Comparison of ENCODE assay signal across 10 cellular contexts in the genomic region with DNA sequence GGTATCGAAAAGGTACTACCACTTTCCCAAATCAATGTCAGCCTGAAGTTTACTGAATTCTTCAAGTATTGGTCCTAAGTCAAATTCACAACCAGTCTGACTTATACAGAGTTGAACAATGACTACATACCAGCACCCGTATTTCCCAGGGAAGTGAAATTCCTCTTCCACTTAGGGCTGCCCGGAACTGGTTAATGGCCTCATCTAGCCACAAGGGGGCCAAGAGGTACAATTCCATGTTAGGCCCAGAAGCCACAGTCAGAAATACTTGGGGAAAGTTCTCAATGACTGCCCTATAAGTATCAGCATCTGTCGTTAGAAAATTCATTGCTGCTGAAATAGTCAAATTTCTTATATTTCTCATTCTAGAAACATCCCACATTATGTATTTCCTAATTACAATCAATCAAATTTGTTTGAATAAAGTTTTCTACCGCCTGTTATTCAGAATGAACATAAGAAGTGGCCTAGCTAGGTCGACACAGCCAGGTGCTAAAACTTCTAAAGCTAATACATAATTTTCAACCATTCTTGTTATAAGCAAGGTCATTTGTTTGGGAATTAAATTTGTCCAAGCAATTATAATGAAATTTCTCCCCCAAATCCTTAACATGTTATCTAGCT. TPM values are rescaled to one million over a fixed set of nuclear protein-coding genes. Genes with fewer than 3 reads are reported as not detected.
DNase-seq lines count a peak whose midpoint lies in the region; ATAC-seq, FAIRE-seq and TF ChIP-seq lines count a peak whose summit lies in the region.
"Had no signal": no experiment of that assay in that cellular context is flagged by ENCODE, and none has a peak within 500 bp of the region (broad histone marks: within the 10 kb centered on the region; RNA-seq: fewer than 3 reads in every experiment).

No MANE protein-coding gene starts in this region.

- TF ChIP-seq CTCF in bronchial epithelial cell (IDR thresholded peaks at IDR 0.05; ENCODE audit: insufficient read depth, low read length, severe bottlenecking) (peak; percentile 75), lung (IDR thresholded peaks at IDR 0.05; ENCODE audit: control extremely low read depth, extremely low read depth) (peak; percentile 5)

- ATAC-seq in GM21423 (IDR thresholded peaks at IDR 0.05; ENCODE audit: unreplicated experiment): peak; percentile 66
- ATAC-seq in lung (ENCODE audit: insufficient read depth, low FRiP score): no peak
- ATAC-seq in stimulated activated naive CD8-positive, alpha-beta T cell treated with anti-CD3 and anti-CD28 coated beads, Interleukin-15, amount 100 ng/mL, for 72 hours: no peak
- ATAC-seq in natural killer cell treated with Interleukin-12 subunit alpha and Interleukin-12 subunit beta and Interleukin-15 and Interleukin-18, amount 100 ng/mL, for 72 hours: no peak

- H3K4me3 ChIP-seq in bronchial epithelial cell (ENCODE audit: low read depth, low read length) (no peak overlapping the region), lung (no peak overlapping the region)

- H3K4me1 Mint-ChIP-seq in activated CD4-positive, alpha-beta memory T cell treated with anti-CD3 and anti-CD28 coated beads for 36 hours (ENCODE audit: low read depth): peaks cover 20% of the 10 kb centered on the region
- peaks cover 37% of the 10 kb centered on the region for H3K4me1 Mint-ChIP-seq in stimulated activated naive CD8-positive, alpha-beta T cell treated with anti-CD3 and anti-CD28 coated beads, Interleukin-15, amount 100 ng/mL, for 72 hours
- peaks cover 8 to 22% of the 10 kb centered on the region in 2 donors for H3K4me1 Mint-ChIP-seq in natural killer cell treated with Interleukin-12 subunit alpha and Interleukin-12 subunit beta and Interleukin-15 and Interleukin-18, amount 100 ng/mL, for 72 hours (ENCODE audit: low read depth in 2 of 2)

- peaks cover 17% of the 10 kb centered on the region for H3K9me3 Mint-ChIP-seq in activated CD4-positive, alpha-beta memory T cell treated with anti-CD3 and anti-CD28 coated beads for 36 hours
- H3K9me3 Mint-ChIP-seq in stimulated activated naive CD8-positive, alpha-beta T cell treated with anti-CD3 and anti-CD28 coated beads, Interleukin-15, amount 100 ng/mL, for 72 hours: peaks cover 7 to 21% of the 10 kb centered on the region in 2 donors
- H3K9me3 Mint-ChIP-seq in natural killer cell treated with Interleukin-12 subunit alpha and Interleukin-12 subunit beta and Interleukin-15 and Interleukin-18, amount 100 ng/mL, for 72 hours: peaks cover 13% of the 10 kb centered on the region

- H3K4me1 ChIP-seq in lung (ENCODE audit: control insufficient read depth in 2 of 2, insufficient read depth in 2 of 2, low read length in 2 of 2): peaks cover 0 to 3% of the 10 kb centered on the region in 2 donors

- CTCF ChIA-PET in activated CD4-positive, alpha-beta memory T cell treated with anti-CD3 and anti-CD28 coated beads for 36 hours (lab: Charles Lee): interaction anchor here (0.7 kb wide), 1 partner anchor 8 kb away, joined by 3 read pairs; no protein-coding TSS in a partner anchor

- intact Hi-C loops in activated CD4-positive, alpha-beta memory T cell treated with anti-CD3 and anti-CD28 coated beads for 36 hours (cut with micrococcal nuclease): no loop called here

- H3K4me3 Mint-ChIP-seq in activated CD4-positive, alpha-beta memory T cell treated with anti-CD3 and anti-CD28 coated beads for 36 hours: no peak overlapping the region
- no peak overlapping the region for H3K4me3 Mint-ChIP-seq in stimulated activated naive CD8-positive, alpha-beta T cell treated with anti-CD3 and anti-CD28 coated beads, Interleukin-15, amount 100 ng/mL, for 72 hours
- no peak overlapping the region for H3K4me3 Mint-ChIP-seq in natural killer cell treated with Interleukin-12 subunit alpha and Interleukin-12 subunit beta and Interleukin-15 and Interleukin-18, amount 100 ng/mL, for 72 hours
- H3K4me3 Mint-ChIP-seq: stimulated activated naive CD8-positive, alpha-beta T cell treated with anti-CD3 and anti-CD28 coated beads, Interleukin-15, Interleukin-2, amounts not matched to agents 100 ng/mL and 50 ng/mL, for 24 hours had no signal

- WGBS in lung, 2 donors: 33 to 34% methylated on average over 6 of the region's 6 CpGs

- no peak overlapping the region for H3K27ac ChIP-seq in lung (ENCODE audit: low read depth in 1 of 2, low read length in 1 of 2)

- peak; percentile 56 for DNase-seq in Ammon's horn (ENCODE audit: low spot score)
- peak; percentile 45 for DNase-seq in NCI-H226
- peak; percentile 57 for DNase-seq in bronchial epithelial cell (ENCODE audit: low read depth)
- DNase-seq in lung (ENCODE audit: low spot score): no peak
- DNase-seq in activated CD4-positive, alpha-beta memory T cell treated with anti-CD3 and anti-CD28 coated beads for 36 hours: no peak
- no peak for DNase-seq in stimulated activated naive CD8-positive, alpha-beta T cell treated with anti-CD3 and anti-CD28 coated beads, Interleukin-15, amount 100 ng/mL, for 72 hours
- no peak for DNase-seq in natural killer cell treated with Interleukin-12 subunit alpha and Interleukin-12 subunit beta and Interleukin-15 and Interleukin-18, amount 100 ng/mL, for 72 hours (ENCODE audit: low spot score)

- H3K27ac Mint-ChIP-seq in activated CD4-positive, alpha-beta memory T cell treated with anti-CD3 and anti-CD28 coated beads for 36 hours: no peak overlapping the region
- H3K27ac Mint-ChIP-seq in stimulated activated naive CD8-positive, alpha-beta T cell treated with anti-CD3 and anti-CD28 coated beads, Interleukin-15, amount 100 ng/mL, for 72 hours: no peak overlapping the region
- no peak overlapping the region for H3K27ac Mint-ChIP-seq in natural killer cell treated with Interleukin-12 subunit alpha and Interleukin-12 subunit beta and Interleukin-15 and Interleukin-18, amount 100 ng/mL, for 72 hours
- H3K27ac Mint-ChIP-seq: stimulated activated naive CD8-positive, alpha-beta T cell treated with anti-CD3 and anti-CD28 coated beads, Interleukin-15, Interleukin-2, amounts not matched to agents 100 ng/mL and 50 ng/mL, for 24 hours had no signal

- FAIRE-seq in bronchial epithelial cell (lab: Jason Lieb, UNC): no peak
- FAIRE-seq: endometrium had no signal

- H3K27me3 Mint-ChIP-seq in activated CD4-positive, alpha-beta memory T cell treated with anti-CD3 and anti-CD28 coated beads for 36 hours: peaks cover 25% of the 10 kb centered on the region
- H3K27me3 Mint-ChIP-seq in stimulated activated naive CD8-positive, alpha-beta T cell treated with anti-CD3 and anti-CD28 coated beads, Interleukin-15, amount 100 ng/mL, for 72 hours: peaks cover 34% of the 10 kb centered on the region
- peaks cover 11 to 20% of the 10 kb centered on the region in 2 donors for H3K27me3 Mint-ChIP-seq in natural killer cell treated with Interleukin-12 subunit alpha and Interleukin-12 subunit beta and Interleukin-15 and Interleukin-18, amount 100 ng/mL, for 72 hours

- H3K36me3 ChIP-seq in bronchial epithelial cell (ENCODE audit: control insufficient read depth, insufficient read depth, low read length): no peaks in the 10 kb centered on the region
- no peaks in the 10 kb centered on the region for H3K36me3 ChIP-seq in lung (ENCODE audit: control insufficient read depth in 2 of 2, insufficient read depth in 2 of 2, low read length in 2 of 2)

- peaks cover 6% of the 10 kb centered on the region for H3K36me3 Mint-ChIP-seq in activated CD4-positive, alpha-beta memory T cell treated with anti-CD3 and anti-CD28 coated beads for 36 hours
- H3K36me3 Mint-ChIP-seq in natural killer cell treated with Interleukin-12 subunit alpha and Interleukin-12 subunit beta and Interleukin-15 and Interleukin-18, amount 100 ng/mL, for 72 hours: peaks cover 27% of the 10 kb centered on the region

- H3K27me3 ChIP-seq in bronchial epithelial cell (ENCODE audit: control insufficient read depth, insufficient read depth, low read length) (no peaks in the 10 kb centered on the region), lung (ENCODE audit: control insufficient read depth, insufficient read depth) (no peaks in the 10 kb centered on the region)

- POLR2A ChIA-PET in activated CD4-positive, alpha-beta memory T cell treated with anti-CD3 and anti-CD28 coated beads for 36 hours (lab: Charles Lee): no interaction called here

- H3K9me3 ChIP-seq in lung (ENCODE audit: control insufficient read depth in 2 of 2, insufficient read depth in 1 of 2, low read length in 1 of 2): peaks cover 0 to 8% of the 10 kb centered on the region in 2 donors

RNA-seq across cellular contexts. Expression of a gene that starts 5.6 kb away (rescaled TPM):
- 12.1 and 16.4 TPM in 2 replicates for total RNA-seq in bronchial epithelial cell
- 10 to 100 TPM in 1 of 2 donors, 1 to 10 TPM in 1; 9.4 to 57.6 TPM for total RNA-seq in lung
- polyA plus RNA-seq in lung: 1 to 10 TPM in 1 of 2 donors, under 1 TPM in 1; 0.75 to 1.3 TPM
- total RNA-seq in activated CD4-positive, alpha-beta memory T cell treated with anti-CD3 and anti-CD28 coated beads for 36 hours: not detected
- not detected for total RNA-seq in natural killer cell treated with Interleukin-12 subunit alpha and Interleukin-12 subunit beta and Interleukin-15 and Interleukin-18, amount 100 ng/mL, for 72 hours

Comparison
In these comparisons a context has a peak if more than half of its experiments do, and no peak if none do; other contexts are left out.
1. DNase-seq: peak in Ammon's horn (single experiment), NCI-H226 (single experiment) and bronchial epithelial cell (single experiment); none in lung (single experiment), activated CD4-positive, alpha-beta memory T cell treated with anti-CD3 and anti-CD28 coated beads for 36 hours (single experiment), stimulated activated naive CD8-positive, alpha-beta T cell treated with anti-CD3 and anti-CD28 coated beads, Interleukin-15, amount 100 ng/mL, for 72 hours (0 of 2) and natural killer cell treated with Interleukin-12 subunit alpha and Interleukin-12 subunit beta and Interleukin-15 and Interleukin-18, amount 100 ng/mL, for 72 hours (single experiment).
2. RNA of a gene that starts 5.6 kb away (total RNA-seq): 9.4 to 57.6 TPM in lung and 12.1 to 16.4 TPM in bronchial epithelial cell; not detected in activated CD4-positive, alpha-beta memory T cell treated with anti-CD3 and anti-CD28 coated beads for 36 hours and not detected in natural killer cell treated with Interleukin-12 subunit alpha and Interleukin-12 subunit beta and Interleukin-15 and Interleukin-18, amount 100 ng/mL, for 72 hours; every median in the first group is over 10 times any median in the second.